In genomic region chr5:132473019-132473531, GRCh38 we compare ENCODE assay signal across 8 cellular contexts. TPM values are rescaled to one million over a fixed set of nuclear protein-coding genes. Genes with fewer than 3 reads are reported as not detected.
DNase-seq lines count a peak whose midpoint lies in the region; ATAC-seq and TF ChIP-seq lines count a peak whose summit lies in the region.

No MANE protein-coding gene starts in this region.

- H3K4me1 Mint-ChIP-seq in CD4-positive, alpha-beta T cell (ENCODE audit: low read depth): peaks cover 96% of the 10 kb centered on the region
- peaks cover 74% of the 10 kb centered on the region for H3K4me1 Mint-ChIP-seq in activated naive CD8-positive, alpha-beta T cell treated with anti-CD3 and anti-CD28 coated beads, Interleukin-2, amount 50 U/mL, for 24 hours
- H3K4me1 Mint-ChIP-seq in stimulated activated naive CD8-positive, alpha-beta T cell treated with anti-CD3 and anti-CD28 coated beads, Interleukin-15, Interleukin-2, amounts not matched to agents 100 ng/mL and 50 ng/mL, for 24 hours (ENCODE audit: low read depth): peaks cover 91% of the 10 kb centered on the region
- H3K4me1 Mint-ChIP-seq in GM23338: peaks cover 19% of the 10 kb centered on the region

- peak overlapping the region; percentile 74 for H3K4me3 Mint-ChIP-seq in CD4-positive, alpha-beta T cell
- peak overlapping the region; percentile 50 for H3K4me3 Mint-ChIP-seq in activated naive CD8-positive, alpha-beta T cell treated with anti-CD3 and anti-CD28 coated beads, Interleukin-2, amount 50 U/mL, for 24 hours
- peak overlapping the region; percentile 65 for H3K4me3 Mint-ChIP-seq in stimulated activated naive CD8-positive, alpha-beta T cell treated with anti-CD3 and anti-CD28 coated beads, Interleukin-15, Interleukin-2, amounts not matched to agents 100 ng/mL and 50 ng/mL, for 24 hours
- no peak overlapping the region for H3K4me3 Mint-ChIP-seq in GM23338

- H3K27ac ChIP-seq in CD4-positive, alpha-beta T cell (ENCODE audit: low read depth, low read length): peak overlapping the region; percentile 70
- H3K27ac ChIP-seq in GM23338 (ENCODE audit: low read depth): no peak overlapping the region

- DNase-seq in CD4-positive, alpha-beta T cell: peak; percentile 73 to 90 (median 79)
- DNase-seq in NK-92 (lab: John Stamatoyannopoulos, UW; ENCODE audit: unreplicated experiment) (peak; percentile 54), DMS53 treated with DMSO at 0.1 percent for 48 hours (lab: John Stamatoyannopoulos, UW; ENCODE audit: unreplicated experiment) (no peak), SK-N-DZ (ENCODE audit: low spot score) (no peak), GM23338 (ENCODE audit: low spot score) (no peak)
- DNase-seq in activated naive CD8-positive, alpha-beta T cell treated with anti-CD3 and anti-CD28 coated beads, Interleukin-2, amount 50 U/mL, for 24 hours: peak; percentile 78

- H3K9me2 ChIP-seq in GM23338 (ENCODE audit: insufficient read depth): no peaks in the 10 kb centered on the region

- H3K4me3 ChIP-seq in GM23338: no peak overlapping the region

- ATAC-seq in CD4-positive, alpha-beta T cell (ENCODE audit: poor library complexity): peak; percentile 68
- ATAC-seq in GM21529 (IDR thresholded peaks at IDR 0.05; ENCODE audit: unreplicated experiment) (peak; percentile 90), GM23338 (no peak)
- ATAC-seq in activated naive CD8-positive, alpha-beta T cell treated with anti-CD3 and anti-CD28 coated beads, Interleukin-2, amount 50 U/mL, for 24 hours: peak; percentile 91

- intact Hi-C loops in CD4-positive, alpha-beta T cell (cut with DNase I, micrococcal nuclease): loop anchor here (2.0 to 5.0 kb wide), 5 partner anchors 16 to 61 kb away; partner anchors contain the start of gene IRF1 (in 1 of the 2)

- no peak for TF ChIP-seq CTCF in CD4-positive, alpha-beta T cell (IDR thresholded peaks at IDR 0.05)
- TF ChIP-seq CTCF in GM23338 (conservative IDR thresholded peaks at IDR 0.05; ENCODE audit: low read depth in 2 of 2): no peak

- CTCF ChIA-PET in CD4-positive, alpha-beta T cell (lab: Charles Lee): interaction anchor here (0.7 to 2.8 kb wide), 5 partner anchors 13 to 1097 kb away, joined by 3 to 10 read pairs (median 9); partner anchors contain the start of gene IRF1

- H3K4me2 ChIP-seq in GM23338: no peak overlapping the region

- H3K9me3 ChIP-seq in CD4-positive, alpha-beta T cell (ENCODE audit: control insufficient read depth, low read length): no peaks in the 10 kb centered on the region

- no peaks in the 10 kb centered on the region for H3K9me3 Mint-ChIP-seq in CD4-positive, alpha-beta T cell
- H3K9me3 Mint-ChIP-seq in activated naive CD8-positive, alpha-beta T cell treated with anti-CD3 and anti-CD28 coated beads, Interleukin-2, amount 50 U/mL, for 24 hours: no peaks in the 10 kb centered on the region
- no peaks in the 10 kb centered on the region for H3K9me3 Mint-ChIP-seq in stimulated activated naive CD8-positive, alpha-beta T cell treated with anti-CD3 and anti-CD28 coated beads, Interleukin-15, Interleukin-2, amounts not matched to agents 100 ng/mL and 50 ng/mL, for 24 hours
- H3K9me3 Mint-ChIP-seq in GM23338: peaks cover 8% of the 10 kb centered on the region; the same call in 2 of the 3 replicates

- no peaks in the 10 kb centered on the region for H3K79me2 ChIP-seq in GM23338 (replicated peaks; ENCODE audit: insufficient read depth)

- no peaks in the 10 kb centered on the region for H4K20me1 ChIP-seq in GM23338 (replicated peaks; ENCODE audit: insufficient read depth)

- peaks cover 10% of the 10 kb centered on the region for H3K27me3 Mint-ChIP-seq in CD4-positive, alpha-beta T cell
- H3K27me3 Mint-ChIP-seq in activated naive CD8-positive, alpha-beta T cell treated with anti-CD3 and anti-CD28 coated beads, Interleukin-2, amount 50 U/mL, for 24 hours: no peaks in the 10 kb centered on the region
- H3K27me3 Mint-ChIP-seq in stimulated activated naive CD8-positive, alpha-beta T cell treated with anti-CD3 and anti-CD28 coated beads, Interleukin-15, Interleukin-2, amounts not matched to agents 100 ng/mL and 50 ng/mL, for 24 hours: no peaks in the 10 kb centered on the region
- peaks cover 10% of the 10 kb centered on the region for H3K27me3 Mint-ChIP-seq in GM23338 (ENCODE audit: insufficient read depth, low read depth, poor library complexity)

- H3F3A ChIP-seq in GM23338 (replicated peaks; ENCODE audit: low read depth): no peaks in the 10 kb centered on the region

- no peak overlapping the region for H2AFZ ChIP-seq in GM23338

- H3K36me3 ChIP-seq in GM23338 (ENCODE audit: insufficient read depth): no peaks in the 10 kb centered on the region

- H3K36me3 Mint-ChIP-seq in CD4-positive, alpha-beta T cell (ENCODE audit: low read depth): peaks cover 64% of the 10 kb centered on the region
- H3K36me3 Mint-ChIP-seq in activated naive CD8-positive, alpha-beta T cell treated with anti-CD3 and anti-CD28 coated beads, Interleukin-2, amount 50 U/mL, for 24 hours (ENCODE audit: low read depth): no peaks in the 10 kb centered on the region
- peaks cover 10% of the 10 kb centered on the region for H3K36me3 Mint-ChIP-seq in stimulated activated naive CD8-positive, alpha-beta T cell treated with anti-CD3 and anti-CD28 coated beads, Interleukin-15, Interleukin-2, amounts not matched to agents 100 ng/mL and 50 ng/mL, for 24 hours (ENCODE audit: low read depth)
- peaks cover 5% of the 10 kb centered on the region; the same call in 2 of the 3 replicates for H3K36me3 Mint-ChIP-seq in GM23338 (ENCODE audit: low read depth)

- peak overlapping the region; percentile 97 for H3K27ac Mint-ChIP-seq in CD4-positive, alpha-beta T cell
- peak overlapping the region; percentile 92 for H3K27ac Mint-ChIP-seq in activated naive CD8-positive, alpha-beta T cell treated with anti-CD3 and anti-CD28 coated beads, Interleukin-2, amount 50 U/mL, for 24 hours
- peak overlapping the region; percentile 90 for H3K27ac Mint-ChIP-seq in stimulated activated naive CD8-positive, alpha-beta T cell treated with anti-CD3 and anti-CD28 coated beads, Interleukin-15, Interleukin-2, amounts not matched to agents 100 ng/mL and 50 ng/mL, for 24 hours
- H3K27ac Mint-ChIP-seq in GM23338: no peak overlapping the region

- POLR2A ChIA-PET in CD4-positive, alpha-beta T cell (lab: Charles Lee): interaction anchor here (0.6 to 25.5 kb wide), 15 partner anchors 7 to 274 kb away, joined by 3 to 1045 read pairs (median 5); partner anchors contain the start of genes CCNI2 and IRF1

- H3K27me3 ChIP-seq in CD4-positive, alpha-beta T cell (ENCODE audit: control insufficient read depth, insufficient read depth, low read length): no peaks in the 10 kb centered on the region
- no peaks in the 10 kb centered on the region for H3K27me3 ChIP-seq in GM23338 (ENCODE audit: insufficient read depth)

- peaks cover 7% of the 10 kb centered on the region for H3K4me1 ChIP-seq in GM23338 (ENCODE audit: insufficient read depth)

TF ChIP-seq in GM23338, 12 proteins besides CTCF, POLR2A, EP300 and RAD21 (continues in another document):
- TF ChIP-seq EZH2 (IDR thresholded peaks at IDR 0.05; ENCODE audit: low read depth, unreplicated experiment) (no peak), STAT1 (IDR thresholded peaks at IDR 0.05; ENCODE audit: unreplicated experiment) (no peak), ZNF331 (CRISPR knock-in tag; IDR thresholded peaks at IDR 0.05; ENCODE audit: low read depth) (no peak), EZH2phosphoT487 (IDR thresholded peaks at IDR 0.05; ENCODE audit: unreplicated experiment) (no peak), ETS1 (IDR thresholded peaks at IDR 0.05) (no peak), ZNF114 (CRISPR knock-in tag; IDR thresholded peaks at IDR 0.05) (no peak), CREB1 (CRISPR knock-in tag; IDR thresholded peaks at IDR 0.05; ENCODE audit: low read depth) (no peak), NANOG (IDR thresholded peaks at IDR 0.05; ENCODE audit: borderline replicate concordance) (no peak), POLR2AphosphoS5 (IDR thresholded peaks at IDR 0.05; ENCODE audit: low read depth) (no peak)

RNA-seq across cellular contexts. Expression of gene IRF1, which starts 17.5 kb away (rescaled TPM):
- 1,000 to 10,000 TPM; 1,212 to 1,234 TPM for total RNA-seq in CD4-positive, alpha-beta T cell
- polyA plus RNA-seq in SK-N-DZ (2014; cell fraction: cytosol; rRNA removed): 1.4 and 1.5 TPM in 2 replicates
- polyA plus RNA-seq in SK-N-DZ (2014; cell fraction: nucleus; rRNA removed): 0.74 and 1.9 TPM in 2 replicates
- 6.4 and 6.9 TPM in 2 replicates for total RNA-seq in GM23338 (2014; rRNA removed; shearing (Covaris generic))
- 8.6 and 9.1 TPM in 2 replicates for polyA plus RNA-seq in GM23338 (2016; fragmentation: Nextera tagmentation; extraction: Ambion mirVana)

Comparison
In these comparisons a context has a peak if more than half of its experiments do, and no peak if none do; other contexts are left out.
1. DNase-seq: peak in CD4-positive, alpha-beta T cell (10 of 10), NK-92 (single experiment) and activated naive CD8-positive, alpha-beta T cell treated with anti-CD3 and anti-CD28 coated beads, Interleukin-2, amount 50 U/mL, for 24 hours (single experiment); none in DMS53 treated with DMSO at 0.1 percent for 48 hours (single experiment), SK-N-DZ (single experiment) and GM23338 (single experiment).
2. RNA of gene IRF1, which starts 17.5 kb away (total RNA-seq): 1,212 to 1,234 TPM in CD4-positive, alpha-beta T cell; 6.4 to 6.9 TPM in GM23338; every median in the first group is over 100 times any median in the second.